ENCODE assay signal across 30 cellular contexts in genomic region chr17:71202449-71202848, GRCh38.
"Had no signal": no experiment of that assay in that cellular context is flagged by ENCODE, and none has a peak within 500 bp of the region (broad histone marks: within the 10 kb centered on the region; RNA-seq: fewer than 3 reads in every experiment).

No MANE protein-coding gene starts in this region.

- H3K27me3 ChIP-seq: adrenal gland, body of pancreas, cardiac muscle cell, colonic mucosa, esophagus squamous epithelium, foreskin keratinocyte, gastrocnemius medialis had no signal

- H3K9me3 ChIP-seq: adrenal gland, body of pancreas, colonic mucosa, esophagus squamous epithelium, gastrocnemius medialis had no signal

- DNase-seq: activated B cell treated with CpG ODN at 0.5 μM for 24 hours; activated CD4-positive, alpha-beta T cell treated with anti-CD3 and anti-CD28 coated beads for 48 hours; activated CD4-positive, alpha-beta T cell treated with anti-CD3 and anti-CD28 coated beads, Interleukin-2, amount 50 U/mL, for 1 hour; activated CD4-positive, alpha-beta T cell treated with anti-CD3 and anti-CD28 coated beads, Interleukin-2, amount 50 U/mL, for 48 hours; activated CD8-positive, alpha-beta memory T cell treated with anti-CD3 and anti-CD28 coated beads for 24 hours; activated CD8-positive, alpha-beta T cell treated with anti-CD3 and anti-CD28 coated beads for 36 hours; activated effector memory CD4-positive, alpha-beta T cell treated with anti-CD3 and anti-CD28 coated beads, Interleukin-2, amount 50 U/mL, for 16 hours; activated naive CD4-positive, alpha-beta T cell treated with anti-CD3 and anti-CD28 coated beads for 36 hours; activated naive CD8-positive, alpha-beta T cell treated with anti-CD3 and anti-CD28 coated beads for 36 hours; activated naive CD8-positive, alpha-beta T cell treated with anti-CD3 and anti-CD28 coated beads, Interleukin-2, amount 50 U/mL, for 24 hours; activated T-cell treated with anti-CD3 and anti-CD28 coated beads, Interleukin-2, amount 50 U/mL, for 48 hours; adrenal gland; amygdala; aorta; body of pancreas; central memory CD4-positive, alpha-beta T cell; cerebellar nuclear complex; colonic mucosa; effector CD8-positive, alpha-beta T cell; endodermal cell; erythroblast; esophagus squamous epithelium; foreskin keratinocyte; gastrocnemius medialis; T-helper 1 cell; T-helper 17 cell; T1000; WERI-Rb-1 had no signal

- H3K4me3 ChIP-seq: adrenal gland, body of pancreas, cardiac muscle cell, colonic mucosa, esophagus squamous epithelium, gastrocnemius medialis had no signal

- H3K4me1 ChIP-seq: adrenal gland, colonic mucosa, esophagus squamous epithelium had no signal

- ATAC-seq: activated CD4-positive, CD25-positive, alpha-beta regulatory T cell treated with anti-CD3 and anti-CD28 coated beads, Interleukin-2, amount 50 U/mL, for 24 hours; activated CD8-positive, alpha-beta T cell treated with anti-CD3 and anti-CD28 coated beads for 36 hours; activated naive CD8-positive, alpha-beta T cell treated with anti-CD3 and anti-CD28 coated beads, Interleukin-2, amount 50 U/mL, for 24 hours; body of pancreas; foreskin keratinocyte; gastrocnemius medialis; T-helper 17 cell had no signal

- H3K27ac ChIP-seq: adrenal gland, body of pancreas, cardiac muscle cell, colonic mucosa, esophagus squamous epithelium, foreskin keratinocyte, gastrocnemius medialis, WERI-Rb-1 had no signal

- H3K36me3 ChIP-seq: adrenal gland, cardiac muscle cell, colonic mucosa, esophagus squamous epithelium, gastrocnemius medialis, WERI-Rb-1 had no signal
